In the genomic region with DNA sequence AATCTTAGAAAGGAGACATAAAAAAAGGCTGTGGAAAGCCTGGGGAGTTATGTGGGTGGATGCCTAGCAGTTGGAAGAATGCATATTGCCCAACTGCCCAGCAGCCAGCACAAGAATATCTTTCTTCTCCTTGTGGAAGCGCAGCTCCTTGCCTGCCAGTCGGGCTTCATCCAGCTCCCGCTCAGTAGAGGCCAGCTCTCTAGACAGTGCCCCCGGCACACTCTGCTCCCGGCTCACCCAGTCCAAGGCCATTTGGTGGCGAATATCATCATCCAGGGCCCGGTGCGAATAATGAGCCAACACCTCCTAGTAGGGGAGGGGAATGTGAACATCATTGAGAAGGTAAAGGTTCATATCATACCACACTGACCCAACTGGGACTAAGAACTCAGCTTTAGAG, we compare ENCODE assay signal across 1 cellular context.
TF ChIP-seq lines count a peak whose summit lies in the region.

No MANE protein-coding gene starts in this region.

TF ChIP-seq in HepG2, 621 proteins besides CTCF, POLR2A, EP300 and RAD21:
- TF ChIP-seq, protein P1, sequence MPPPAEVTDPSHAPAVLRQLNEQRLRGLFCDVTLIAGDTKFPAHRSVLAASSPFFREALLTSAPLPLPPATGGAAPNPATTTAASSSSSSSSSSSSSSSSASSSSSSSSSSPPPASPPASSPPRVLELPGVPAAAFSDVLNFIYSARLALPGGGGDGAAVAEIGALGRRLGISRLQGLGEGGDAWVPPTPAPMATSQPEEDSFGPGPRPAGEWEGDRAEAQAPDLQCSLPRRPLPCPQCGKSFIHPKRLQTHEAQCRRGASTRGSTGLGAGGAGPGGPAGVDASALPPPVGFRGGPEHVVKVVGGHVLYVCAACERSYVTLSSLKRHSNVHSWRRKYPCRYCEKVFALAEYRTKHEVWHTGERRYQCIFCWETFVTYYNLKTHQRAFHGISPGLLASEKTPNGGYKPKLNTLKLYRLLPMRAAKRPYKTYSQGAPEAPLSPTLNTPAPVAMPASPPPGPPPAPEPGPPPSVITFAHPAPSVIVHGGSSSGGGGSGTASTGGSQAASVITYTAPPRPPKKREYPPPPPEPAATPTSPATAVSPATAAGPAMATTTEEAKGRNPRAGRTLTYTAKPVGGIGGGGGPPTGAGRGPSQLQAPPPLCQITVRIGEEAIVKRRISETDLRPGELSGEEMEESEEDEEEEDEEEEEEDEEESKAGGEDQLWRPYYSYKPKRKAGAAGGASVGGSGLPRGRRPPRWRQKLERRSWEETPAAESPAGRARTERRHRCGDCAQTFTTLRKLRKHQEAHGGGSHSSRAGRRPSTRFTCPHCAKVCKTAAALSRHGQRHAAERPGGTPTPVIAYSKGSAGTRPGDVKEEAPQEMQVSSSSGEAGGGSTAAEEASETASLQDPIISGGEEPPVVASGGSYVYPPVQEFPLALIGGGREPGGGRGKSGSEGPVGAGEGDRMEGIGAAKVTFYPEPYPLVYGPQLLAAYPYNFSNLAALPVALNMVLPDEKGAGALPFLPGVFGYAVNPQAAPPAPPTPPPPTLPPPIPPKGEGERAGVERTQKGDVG (CRISPR knock-in tag; IDR thresholded peaks at IDR 0.05; ENCODE audit: borderline replicate concordance), result no peak
- no peak for TF ChIP-seq FOXK2 (IDR thresholded peaks at IDR 0.05)
- TF ChIP-seq, protein P2, sequence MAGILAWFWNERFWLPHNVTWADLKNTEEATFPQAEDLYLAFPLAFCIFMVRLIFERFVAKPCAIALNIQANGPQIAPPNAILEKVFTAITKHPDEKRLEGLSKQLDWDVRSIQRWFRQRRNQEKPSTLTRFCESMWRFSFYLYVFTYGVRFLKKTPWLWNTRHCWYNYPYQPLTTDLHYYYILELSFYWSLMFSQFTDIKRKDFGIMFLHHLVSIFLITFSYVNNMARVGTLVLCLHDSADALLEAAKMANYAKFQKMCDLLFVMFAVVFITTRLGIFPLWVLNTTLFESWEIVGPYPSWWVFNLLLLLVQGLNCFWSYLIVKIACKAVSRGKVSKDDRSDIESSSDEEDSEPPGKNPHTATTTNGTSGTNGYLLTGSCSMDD (CRISPR knock-in tag; IDR thresholded peaks at IDR 0.05), result no peak
- no peak for TF ChIP-seq NPAS2 (CRISPR knock-in tag; IDR thresholded peaks at IDR 0.05; ENCODE audit: borderline replicate concordance)
- TF ChIP-seq GZF1 (CRISPR knock-in tag; IDR thresholded peaks at IDR 0.05), result no peak
- TF ChIP-seq, protein P3, sequence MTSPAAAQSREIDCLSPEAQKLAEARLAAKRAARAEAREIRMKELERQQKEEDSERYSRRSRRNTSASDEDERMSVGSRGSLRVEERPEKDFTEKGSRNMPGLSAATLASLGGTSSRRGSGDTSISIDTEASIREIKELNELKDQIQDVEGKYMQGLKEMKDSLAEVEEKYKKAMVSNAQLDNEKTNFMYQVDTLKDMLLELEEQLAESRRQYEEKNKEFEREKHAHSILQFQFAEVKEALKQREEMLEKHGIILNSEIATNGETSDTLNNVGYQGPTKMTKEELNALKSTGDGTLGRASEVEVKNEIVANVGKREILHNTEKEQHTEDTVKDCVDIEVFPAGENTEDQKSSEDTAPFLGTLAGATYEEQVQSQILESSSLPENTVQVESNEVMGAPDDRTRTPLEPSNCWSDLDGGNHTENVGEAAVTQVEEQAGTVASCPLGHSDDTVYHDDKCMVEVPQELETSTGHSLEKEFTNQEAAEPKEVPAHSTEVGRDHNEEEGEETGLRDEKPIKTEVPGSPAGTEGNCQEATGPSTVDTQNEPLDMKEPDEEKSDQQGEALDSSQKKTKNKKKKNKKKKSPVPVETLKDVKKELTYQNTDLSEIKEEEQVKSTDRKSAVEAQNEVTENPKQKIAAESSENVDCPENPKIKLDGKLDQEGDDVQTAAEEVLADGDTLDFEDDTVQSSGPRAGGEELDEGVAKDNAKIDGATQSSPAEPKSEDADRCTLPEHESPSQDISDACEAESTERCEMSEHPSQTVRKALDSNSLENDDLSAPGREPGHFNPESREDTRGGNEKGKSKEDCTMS (CRISPR knock-in tag; conservative IDR thresholded peaks at IDR 0.05), result no peak
- no peak for TF ChIP-seq ADNP (CRISPR knock-in tag; IDR thresholded peaks at IDR 0.05)
- TF ChIP-seq ARID2 (CRISPR knock-in tag; IDR thresholded peaks at IDR 0.05; ENCODE audit: borderline replicate concordance), result no peak
- TF ChIP-seq, protein P4, sequence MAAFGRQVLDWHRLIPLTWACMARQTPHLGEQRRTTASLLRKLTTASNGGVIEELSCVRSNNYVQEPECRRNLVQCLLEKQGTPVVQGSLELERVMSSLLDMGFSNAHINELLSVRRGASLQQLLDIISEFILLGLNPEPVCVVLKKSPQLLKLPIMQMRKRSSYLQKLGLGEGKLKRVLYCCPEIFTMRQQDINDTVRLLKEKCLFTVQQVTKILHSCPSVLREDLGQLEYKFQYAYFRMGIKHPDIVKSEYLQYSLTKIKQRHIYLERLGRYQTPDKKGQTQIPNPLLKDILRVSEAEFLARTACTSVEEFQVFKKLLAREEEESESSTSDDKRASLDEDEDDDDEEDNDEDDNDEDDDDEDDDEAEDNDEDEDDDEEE (CRISPR knock-in tag; IDR thresholded peaks at IDR 0.05), result no peak
- TF ChIP-seq TRIM24 (CRISPR knock-in tag; IDR thresholded peaks at IDR 0.05), result no peak
- no peak for TF ChIP-seq GATAD2A (CRISPR knock-in tag; IDR thresholded peaks at IDR 0.05)
- no peak for TF ChIP-seq ZNF724P (CRISPR knock-in tag; IDR thresholded peaks at IDR 0.05; ENCODE audit: borderline replicate concordance)
- no peak for TF ChIP-seq TOE1 (CRISPR knock-in tag; IDR thresholded peaks at IDR 0.05)
